9 cellular contexts compared by ENCODE assay signal in genomic region chr7:152076324-152076821, GRCh38. TPM values are rescaled to one million over a fixed set of nuclear protein-coding genes. Genes with fewer than 3 reads are reported as not detected.
DNase-seq lines count a peak whose midpoint lies in the region; ATAC-seq and FAIRE-seq lines count a peak whose summit lies in the region.
"Had no signal": no experiment of that assay in that cellular context is flagged by ENCODE, and none has a peak within 500 bp of the region (broad histone marks: within the 10 kb centered on the region; RNA-seq: fewer than 3 reads in every experiment).

No MANE protein-coding gene starts in this region.

- no peaks in the 10 kb centered on the region for H3K36me3 ChIP-seq in small intestine (ENCODE audit: control insufficient read depth in 2 of 2, insufficient read depth in 2 of 2, low read length in 2 of 2)

- no peak overlapping the region for H3K27ac Mint-ChIP-seq in activated T-cell treated with anti-CD3 and anti-CD28 coated beads, Interleukin-2, amount 50 U/mL, for 72 hours

- no peak for FAIRE-seq in small intestine (lab: Jason Lieb, UNC)
- FAIRE-seq: GM18507 had no signal

- WGBS in small intestine, 3 donors = 53 to 71% (median 67%) methylated on average over 8 of the region's 8 CpGs

- DNase-seq in activated T-cell treated with anti-CD3 and anti-CD28 coated beads, Interleukin-2, amount 50 U/mL, for 72 hours = peak; percentile 5
- no peak for DNase-seq in activated T-cell treated with anti-CD3 and anti-CD28 coated beads for 4 hours
- DNase-seq in RPMI7951 (ENCODE audit: low read depth) = peak; percentile 11
- peak; percentile 30 for DNase-seq in globus pallidus (ENCODE audit: low spot score)
- peak; percentile 25 for DNase-seq in small intestine

- H3K4me3 Mint-ChIP-seq in activated T-cell treated with anti-CD3 and anti-CD28 coated beads, Interleukin-2, amount 50 U/mL, for 72 hours = no peak overlapping the region

- H3K4me1 ChIP-seq in small intestine (ENCODE audit: control insufficient read depth in 2 of 2, insufficient read depth in 1 of 2, low read depth in 1 of 2, low read length in 1 of 2) = peaks cover 0 to 4% of the 10 kb centered on the region in 2 donors

- no peak overlapping the region for H3K4me3 ChIP-seq in small intestine (ENCODE audit: low read depth in 1 of 2, low read length in 2 of 2)

- no peak for ATAC-seq in activated T-cell treated with anti-CD3 and anti-CD28 coated beads, Interleukin-2, amount 50 U/mL, for 72 hours (replicated peaks in 1 of 2)
- no peak for ATAC-seq in GM18502 (IDR thresholded peaks at IDR 0.05; ENCODE audit: poor library complexity, unreplicated experiment)
- ATAC-seq in HG03108 (IDR thresholded peaks at IDR 0.05; ENCODE audit: unreplicated experiment) = no peak
- ATAC-seq in esophagus mucosa = no peak

- H3K4me1 Mint-ChIP-seq in activated T-cell treated with anti-CD3 and anti-CD28 coated beads, Interleukin-2, amount 50 U/mL, for 72 hours (ENCODE audit: low read depth) = peaks cover 33% of the 10 kb centered on the region

- H3K9me3 Mint-ChIP-seq in activated T-cell treated with anti-CD3 and anti-CD28 coated beads, Interleukin-2, amount 50 U/mL, for 72 hours = no peaks in the 10 kb centered on the region

- H3K27me3 Mint-ChIP-seq in activated T-cell treated with anti-CD3 and anti-CD28 coated beads, Interleukin-2, amount 50 U/mL, for 72 hours (ENCODE audit: low read depth) = no peaks in the 10 kb centered on the region

- no peaks in the 10 kb centered on the region for H3K36me3 Mint-ChIP-seq in activated T-cell treated with anti-CD3 and anti-CD28 coated beads, Interleukin-2, amount 50 U/mL, for 72 hours (ENCODE audit: insufficient read depth in 2 of 2)

- H3K9me3 ChIP-seq in small intestine (ENCODE audit: control insufficient read depth, low read depth) = no peaks in the 10 kb centered on the region

- no peak overlapping the region for H3K27ac ChIP-seq in small intestine (ENCODE audit: low read depth in 1 of 2, low read length in 1 of 2)

- H3K27me3 ChIP-seq in small intestine (ENCODE audit: control insufficient read depth in 2 of 2, insufficient read depth in 2 of 2, low read length in 2 of 2) = no peaks in the 10 kb centered on the region

RNA-seq across cellular contexts. Expression of gene GALNT11, which starts 50.9 kb away (rescaled TPM):
- 10 to 100 TPM; 16.9 to 18.0 TPM for total RNA-seq in activated T-cell treated with anti-CD3 and anti-CD28 coated beads, Interleukin-2, amount 50 U/mL, for 72 hours
- 38.0 and 40.9 TPM in 2 replicates for total RNA-seq in RPMI7951 (2014; rRNA removed; shearing (Covaris generic))
- 10 to 100 TPM in 2 of 3 donors, 1 to 10 TPM in 1; 8.1 to 23.6 (median 11.6) TPM for polyA plus RNA-seq in small intestine
- total RNA-seq in esophagus mucosa = 16.9 TPM
